7 cellular contexts compared by ENCODE assay signal in the genomic region with DNA sequence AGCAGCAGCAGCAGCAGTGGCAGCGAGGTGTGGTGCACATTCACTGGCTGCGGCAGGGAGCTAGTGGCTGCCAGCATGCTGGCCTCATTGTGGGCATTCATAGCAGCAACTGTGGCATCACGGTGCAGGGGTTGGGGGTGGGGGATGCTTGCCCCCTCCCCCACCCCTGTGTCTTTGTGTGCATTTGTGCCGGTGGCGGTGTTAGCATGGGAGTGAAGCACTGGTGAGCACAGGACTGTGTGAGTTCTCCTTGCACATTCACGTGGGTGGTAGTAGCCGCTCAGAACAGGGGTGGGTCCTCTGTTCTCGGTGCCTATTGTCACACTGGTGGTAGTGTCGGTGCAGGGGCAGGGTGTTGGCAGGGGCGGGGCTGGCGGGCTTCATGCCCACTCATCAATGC.
DNase-seq lines count a peak whose midpoint lies in the region; ATAC-seq, FAIRE-seq and TF ChIP-seq lines count a peak whose summit lies in the region.
"Not testable (repeated sequence)": the region's sequence is repeated elsewhere in the genome, so short reads cannot be mapped to it uniquely, and the experiment has no call there.

No MANE protein-coding gene starts in this region.

- not testable (repeated sequence) for TF ChIP-seq CTCF in HepG2 (CRISPR knock-in tag; IDR thresholded peaks at IDR 0.05)

- not testable (repeated sequence) for H2AFZ ChIP-seq in HepG2 (ENCODE audit: low read length)

- POLR2A ChIA-PET in HepG2 (lab: Yijun Ruan, JAX); naive thymus-derived CD4-positive, alpha-beta T cell (lab: Charles Lee): not testable (repeated sequence)

- CTCF ChIA-PET in HepG2 (lab: Yijun Ruan, JAX; ENCODE audit: low intra/inter-chr PET ratio, low total read pairs); naive thymus-derived CD4-positive, alpha-beta T cell (lab: Charles Lee): not testable (repeated sequence)

- H3K9me3 ChIP-seq in HepG2 (ENCODE audit: low read length); naive thymus-derived CD4-positive, alpha-beta T cell (ENCODE audit: control insufficient read depth in 2 of 3, low read length in 3 of 3): not testable (repeated sequence)

- in situ Hi-C loops in HepG2 (cut with HindIII; ENCODE audit: extremely low pct_ligation_motif_present, low pct_unique_long_range_greater_than_20kb), result not testable (repeated sequence)

- not testable (repeated sequence) for H3K36me3 ChIP-seq in HepG2 (replicated peaks in 1 of 2; ENCODE audit: control insufficient read depth in 1 of 2, insufficient read depth in 2 of 2, low read length in 2 of 2); naive thymus-derived CD4-positive, alpha-beta T cell (ENCODE audit: control insufficient read depth in 2 of 3, insufficient read depth in 3 of 3, low read length in 3 of 3)

- not testable (repeated sequence) for H3K4me1 ChIP-seq in HepG2 (ENCODE audit: insufficient read depth, low read length); naive thymus-derived CD4-positive, alpha-beta T cell (ENCODE audit: control insufficient read depth in 2 of 2, insufficient read depth in 2 of 2, low read length in 2 of 2)

- H3K4me1 Mint-ChIP-seq in activated naive CD8-positive, alpha-beta T cell treated with anti-CD3 and anti-CD28 coated beads, Interleukin-2, amount 50 U/mL, for 24 hours; naive thymus-derived CD4-positive, alpha-beta T cell; stimulated activated naive CD8-positive, alpha-beta T cell treated with anti-CD3 and anti-CD28 coated beads, Interleukin-15, amount 100 ng/mL, for 72 hours: not testable (repeated sequence)

- not testable (repeated sequence) for H3K27me3 ChIP-seq in HepG2 (ENCODE audit: control insufficient read depth in 1 of 2, insufficient read depth in 2 of 2, low read length in 2 of 2); naive thymus-derived CD4-positive, alpha-beta T cell (ENCODE audit: control insufficient read depth in 2 of 2, insufficient read depth in 2 of 2, low read length in 2 of 2)

- H3K4me2 ChIP-seq in HepG2 (ENCODE audit: low read depth, low read length), result not testable (repeated sequence)

- H3K4me3 Mint-ChIP-seq in activated naive CD8-positive, alpha-beta T cell treated with anti-CD3 and anti-CD28 coated beads, Interleukin-2, amount 50 U/mL, for 24 hours; naive thymus-derived CD4-positive, alpha-beta T cell; stimulated activated naive CD8-positive, alpha-beta T cell treated with anti-CD3 and anti-CD28 coated beads, Interleukin-15, amount 100 ng/mL, for 72 hours: not testable (repeated sequence)

- TF ChIP-seq EP300 in HepG2 (IDR thresholded peaks at IDR 0.05; ENCODE audit: low read depth in 2 of 2, low read length in 2 of 2); HepG2 (CRISPR knock-in tag; IDR thresholded peaks at IDR 0.05; ENCODE audit: borderline replicate concordance): not testable (repeated sequence)

- not testable (repeated sequence) for TF ChIP-seq POLR2A in HepG2 (IDR thresholded peaks at IDR 0.05; ENCODE audit: insufficient read depth in 1 of 2, low read depth in 2 of 2, low read length in 2 of 2)

- intact Hi-C loops in Right ventricle myocardium inferior (cut with DNase I); left ventricle myocardium superior (cut with micrococcal nuclease); HepG2 (cut with micrococcal nuclease; ENCODE audit: unreplicated experiment); naive thymus-derived CD4-positive, alpha-beta T cell (cut with micrococcal nuclease); posterior vena cava (cut with DNase I): not testable (repeated sequence)

- not testable (repeated sequence) for H4K20me1 ChIP-seq in HepG2 (ENCODE audit: insufficient read depth, low read length)

- DNase-seq in activated naive CD8-positive, alpha-beta T cell treated with anti-CD3 and anti-CD28 coated beads, Interleukin-2, amount 50 U/mL, for 24 hours; Right ventricle myocardium inferior (ENCODE audit: missing footprints); left ventricle myocardium superior; HepG2 (ENCODE audit: low spot score); naive thymus-derived CD4-positive, alpha-beta T cell; stimulated activated naive CD8-positive, alpha-beta T cell treated with anti-CD3 and anti-CD28 coated beads, Interleukin-15, amount 100 ng/mL, for 72 hours: not testable (repeated sequence)
- DNase-seq in posterior vena cava (ENCODE audit: low spot score), result peak; percentile 80

- TF ChIP-seq RAD21 in HepG2 (CRISPR knock-in tag; IDR thresholded peaks at IDR 0.05), result not testable (repeated sequence)

- not testable (repeated sequence) for H3K9me3 Mint-ChIP-seq in activated naive CD8-positive, alpha-beta T cell treated with anti-CD3 and anti-CD28 coated beads, Interleukin-2, amount 50 U/mL, for 24 hours
- peaks cover 2 to 14% (median 4%) of the 10 kb centered on the region in 11 donors for H3K9me3 Mint-ChIP-seq in naive thymus-derived CD4-positive, alpha-beta T cell
- H3K9me3 Mint-ChIP-seq in stimulated activated naive CD8-positive, alpha-beta T cell treated with anti-CD3 and anti-CD28 coated beads, Interleukin-15, amount 100 ng/mL, for 72 hours, result peaks cover 10 to 21% of the 10 kb centered on the region in 2 donors

- H3K9ac ChIP-seq in HepG2 (ENCODE audit: insufficient read depth, low read depth, low read length), result not testable (repeated sequence)

- not testable (repeated sequence) for H3K27ac Mint-ChIP-seq in activated naive CD8-positive, alpha-beta T cell treated with anti-CD3 and anti-CD28 coated beads, Interleukin-2, amount 50 U/mL, for 24 hours; naive thymus-derived CD4-positive, alpha-beta T cell; stimulated activated naive CD8-positive, alpha-beta T cell treated with anti-CD3 and anti-CD28 coated beads, Interleukin-15, amount 100 ng/mL, for 72 hours

- 22% methylated on average over 10 of the region's 11 CpGs for WGBS in HepG2 (ENCODE audit: low lambda C conversion rate)

- FAIRE-seq in HepG2 (lab: Jason Lieb, UNC), result not testable (repeated sequence)

- BruUV-seq in HepG2 (replicated peaks; lab: Mats Ljungman, UMichigan), result not testable (repeated sequence)

- not testable (repeated sequence) for H3K79me2 ChIP-seq in HepG2 (ENCODE audit: insufficient read depth, low read length)

- not testable (repeated sequence) for H3K4me3 ChIP-seq in HepG2 (replicated peaks in 1 of 3; ENCODE audit: insufficient read depth in 1 of 3, low read depth in 2 of 3, low read length in 3 of 3); naive thymus-derived CD4-positive, alpha-beta T cell (ENCODE audit: low read length)

- not testable (repeated sequence) for H3K27ac ChIP-seq in HepG2 (ENCODE audit: extremely low read length, insufficient read depth, low read length); naive thymus-derived CD4-positive, alpha-beta T cell (ENCODE audit: low read depth, low read length)

- ATAC-seq in activated naive CD8-positive, alpha-beta T cell treated with anti-CD3 and anti-CD28 coated beads, Interleukin-2, amount 50 U/mL, for 24 hours, result peak; percentile 24
- ATAC-seq in Right ventricle myocardium inferior (peak; percentile 44), left ventricle myocardium superior (peak; percentile 35), HepG2 (peak; percentile 48; the same call in 2 of the 3 replicates)
- ATAC-seq in naive thymus-derived CD4-positive, alpha-beta T cell, result peak; percentile 23
- ATAC-seq in stimulated activated naive CD8-positive, alpha-beta T cell treated with anti-CD3 and anti-CD28 coated beads, Interleukin-15, amount 100 ng/mL, for 72 hours, result peak; percentile 55

- H3K36me3 Mint-ChIP-seq in activated naive CD8-positive, alpha-beta T cell treated with anti-CD3 and anti-CD28 coated beads, Interleukin-2, amount 50 U/mL, for 24 hours (ENCODE audit: low read depth); naive thymus-derived CD4-positive, alpha-beta T cell: not testable (repeated sequence)

- H3K27me3 Mint-ChIP-seq in activated naive CD8-positive, alpha-beta T cell treated with anti-CD3 and anti-CD28 coated beads, Interleukin-2, amount 50 U/mL, for 24 hours; stimulated activated naive CD8-positive, alpha-beta T cell treated with anti-CD3 and anti-CD28 coated beads, Interleukin-15, amount 100 ng/mL, for 72 hours: not testable (repeated sequence)
- H3K27me3 Mint-ChIP-seq in naive thymus-derived CD4-positive, alpha-beta T cell, result peaks cover 0 to 11% (median 6%) of the 10 kb centered on the region in 5 donors
